In genomic region chr6:41073968-41074691, GRCh38 we compare ENCODE assay signal across 6 cellular contexts. TPM values are rescaled to one million over a fixed set of nuclear protein-coding genes. Genes with fewer than 3 reads are reported as not detected.
DNase-seq lines count a peak whose midpoint lies in the region; ATAC-seq lines count a peak whose summit lies in the region.

No MANE protein-coding gene starts in this region.

- H3K36me3 Mint-ChIP-seq in activated T-helper 2 cell treated with anti-CD3 and anti-CD28 coated beads, Interferon-gamma antibody, Interleukin-2, Interleukin-4, amounts not matched to agents 10 μg/mL and 5 μg/mL and 100 μg/mL, durations not matched to agents 14 hours and 24 hours and 36 hours (ENCODE audit: low read depth): peaks cover 53% of the 10 kb centered on the region
- H3K36me3 Mint-ChIP-seq in memory B cell: peaks cover 6% of the 10 kb centered on the region

- H3K27me3 Mint-ChIP-seq in activated T-helper 2 cell treated with anti-CD3 and anti-CD28 coated beads, Interferon-gamma antibody, Interleukin-2, Interleukin-4, amounts not matched to agents 10 μg/mL and 5 μg/mL and 100 μg/mL, durations not matched to agents 14 hours and 24 hours and 36 hours (ENCODE audit: low read depth): no peaks in the 10 kb centered on the region
- H3K27me3 Mint-ChIP-seq in memory B cell: no peaks in the 10 kb centered on the region

- peak; percentile 8 to 11 for DNase-seq in NCI-H2081 (lab: John Stamatoyannopoulos, UW)
- DNase-seq in NCI-H2081 treated with DMSO at 0.1 percent for 48 hours (lab: John Stamatoyannopoulos, UW): no peak
- DNase-seq in activated T-helper 2 cell treated with anti-CD3 and anti-CD28 coated beads, Interferon-gamma antibody, Interleukin-2, Interleukin-4, amounts not matched to agents 10 μg/mL and 5 μg/mL and 100 μg/mL, durations not matched to agents 14 hours and 24 hours and 36 hours (ENCODE audit: low spot score): no peak
- DNase-seq in memory B cell (ENCODE audit: low spot score in 2 of 2): peak; percentile 20 to 30
- DNase-seq in cerebellum (ENCODE audit: low spot score): no peak
- no peak for DNase-seq in germinal center (ENCODE audit: low spot score)

- peak overlapping the region; percentile 98 for H3K27ac Mint-ChIP-seq in activated T-helper 2 cell treated with anti-CD3 and anti-CD28 coated beads, Interferon-gamma antibody, Interleukin-2, Interleukin-4, amounts not matched to agents 10 μg/mL and 5 μg/mL and 100 μg/mL, durations not matched to agents 14 hours and 24 hours and 36 hours
- peak overlapping the region; percentile 98 for H3K27ac Mint-ChIP-seq in memory B cell

- H3K9me3 Mint-ChIP-seq in activated T-helper 2 cell treated with anti-CD3 and anti-CD28 coated beads, Interferon-gamma antibody, Interleukin-2, Interleukin-4, amounts not matched to agents 10 μg/mL and 5 μg/mL and 100 μg/mL, durations not matched to agents 14 hours and 24 hours and 36 hours: no peaks in the 10 kb centered on the region
- no peaks in the 10 kb centered on the region for H3K9me3 Mint-ChIP-seq in memory B cell

- H3K4me3 Mint-ChIP-seq in activated T-helper 2 cell treated with anti-CD3 and anti-CD28 coated beads, Interferon-gamma antibody, Interleukin-2, Interleukin-4, amounts not matched to agents 10 μg/mL and 5 μg/mL and 100 μg/mL, durations not matched to agents 14 hours and 24 hours and 36 hours (ENCODE audit: low read depth): peak overlapping the region; percentile 98
- H3K4me3 Mint-ChIP-seq in memory B cell: peak overlapping the region; percentile 92

- intact Hi-C loops in activated T-helper 2 cell treated with anti-CD3 and anti-CD28 coated beads, Interferon-gamma antibody, Interleukin-2, Interleukin-4, amounts not matched to agents 10 μg/mL and 5 μg/mL and 100 μg/mL, durations not matched to agents 14 hours and 24 hours and 36 hours (cut with micrococcal nuclease): loop anchor here (2.0 to 10.0 kb wide), 6 partner anchors 73 to 1959 kb away; partner anchors contain the start of genes BYSL, MED20, SAYSD1 and TFEB

- ATAC-seq in memory B cell (ENCODE audit: low read depth): no peak

- H3K4me1 Mint-ChIP-seq in activated T-helper 2 cell treated with anti-CD3 and anti-CD28 coated beads, Interferon-gamma antibody, Interleukin-2, Interleukin-4, amounts not matched to agents 10 μg/mL and 5 μg/mL and 100 μg/mL, durations not matched to agents 14 hours and 24 hours and 36 hours (ENCODE audit: low read depth): peaks cover 58% of the 10 kb centered on the region
- H3K4me1 Mint-ChIP-seq in memory B cell: peaks cover 28% of the 10 kb centered on the region

RNA-seq across cellular contexts. Expression of gene NFYA, which starts 1.4 kb away (rescaled TPM):
- total RNA-seq in activated T-helper 2 cell treated with anti-CD3 and anti-CD28 coated beads, Interferon-gamma antibody, Interleukin-2, Interleukin-4, amounts not matched to agents 10 μg/mL and 5 μg/mL and 100 μg/mL, durations not matched to agents 14 hours and 24 hours and 36 hours: 28.1 and 28.2 TPM in 2 replicates
- 32.3 TPM for total RNA-seq in cerebellum

RNA-seq across cellular contexts. Expression of gene OARD1, which starts 2.0 kb away (rescaled TPM):
- 28.0 and 33.7 TPM in 2 replicates for total RNA-seq in activated T-helper 2 cell treated with anti-CD3 and anti-CD28 coated beads, Interferon-gamma antibody, Interleukin-2, Interleukin-4, amounts not matched to agents 10 μg/mL and 5 μg/mL and 100 μg/mL, durations not matched to agents 14 hours and 24 hours and 36 hours
- total RNA-seq in cerebellum: 18.0 TPM

RNA-seq across cellular contexts. Expression of gene APOBEC2, which starts 21.1 kb away (rescaled TPM):
- total RNA-seq in activated T-helper 2 cell treated with anti-CD3 and anti-CD28 coated beads, Interferon-gamma antibody, Interleukin-2, Interleukin-4, amounts not matched to agents 10 μg/mL and 5 μg/mL and 100 μg/mL, durations not matched to agents 14 hours and 24 hours and 36 hours: not detected in 2 replicates
- not detected for total RNA-seq in cerebellum

RNA-seq across cellular contexts. Expression of gene TSPO2, which starts 31.9 kb away (rescaled TPM):
- not detected in 2 replicates for total RNA-seq in activated T-helper 2 cell treated with anti-CD3 and anti-CD28 coated beads, Interferon-gamma antibody, Interleukin-2, Interleukin-4, amounts not matched to agents 10 μg/mL and 5 μg/mL and 100 μg/mL, durations not matched to agents 14 hours and 24 hours and 36 hours
- total RNA-seq in cerebellum: not detected

RNA-seq across cellular contexts. Expression of gene UNC5CL, which starts 35.1 kb away (rescaled TPM):
- total RNA-seq in activated T-helper 2 cell treated with anti-CD3 and anti-CD28 coated beads, Interferon-gamma antibody, Interleukin-2, Interleukin-4, amounts not matched to agents 10 μg/mL and 5 μg/mL and 100 μg/mL, durations not matched to agents 14 hours and 24 hours and 36 hours: 1.1 and 1.6 TPM in 2 replicates
- 0.64 TPM for total RNA-seq in cerebellum

Comparison
In these comparisons a context has a peak if more than half of its experiments do, and no peak if none do; other contexts are left out.
1. DNase-seq: peak in NCI-H2081 (2 of 2) and memory B cell (2 of 2); none in NCI-H2081 treated with DMSO at 0.1 percent for 48 hours (single experiment), activated T-helper 2 cell treated with anti-CD3 and anti-CD28 coated beads, Interferon-gamma antibody, Interleukin-2, Interleukin-4, amounts not matched to agents 10 μg/mL and 5 μg/mL and 100 μg/mL, durations not matched to agents 14 hours and 24 hours and 36 hours (single experiment), cerebellum (single experiment) and germinal center (single experiment).